In genomic region chr1:21771672-21772071, GRCh38 we compare ENCODE assay signal across 7 cellular contexts. TPM values are rescaled to one million over a fixed set of nuclear protein-coding genes. Genes with fewer than 3 reads are reported as not detected.
"Had no signal": no experiment of that assay in that cellular context is flagged by ENCODE, and none has a peak within 500 bp of the region (broad histone marks: within the 10 kb centered on the region; RNA-seq: fewer than 3 reads in every experiment).

No MANE protein-coding gene starts in this region.

RNA-seq across cellular contexts. Expression of gene LDLRAD2, which starts 40.4 kb away (rescaled TPM):
- total RNA-seq: activated CD4-positive, alpha-beta memory T cell treated with anti-CD3 and anti-CD28 coated beads, Interleukin-2, amount 10 ng/mL, durations not matched to agents 7 days and 5 days; activated CD8-positive, alpha-beta memory T cell treated with anti-CD3 and anti-CD28 coated beads, Interleukin-2, amount 10 ng/mL, durations not matched to agents 7 days and 5 days; activated T-helper 17 cell treated with anti-CD3 and anti-CD28 coated beads, Interleukin-2, amount 50 U/mL, for 72 hours; ascending aorta; LHCN-M2; NCI-H460; RPMI7951 had no signal
